Comparison of ENCODE assay signal across 8 cellular contexts in the genomic region with DNA sequence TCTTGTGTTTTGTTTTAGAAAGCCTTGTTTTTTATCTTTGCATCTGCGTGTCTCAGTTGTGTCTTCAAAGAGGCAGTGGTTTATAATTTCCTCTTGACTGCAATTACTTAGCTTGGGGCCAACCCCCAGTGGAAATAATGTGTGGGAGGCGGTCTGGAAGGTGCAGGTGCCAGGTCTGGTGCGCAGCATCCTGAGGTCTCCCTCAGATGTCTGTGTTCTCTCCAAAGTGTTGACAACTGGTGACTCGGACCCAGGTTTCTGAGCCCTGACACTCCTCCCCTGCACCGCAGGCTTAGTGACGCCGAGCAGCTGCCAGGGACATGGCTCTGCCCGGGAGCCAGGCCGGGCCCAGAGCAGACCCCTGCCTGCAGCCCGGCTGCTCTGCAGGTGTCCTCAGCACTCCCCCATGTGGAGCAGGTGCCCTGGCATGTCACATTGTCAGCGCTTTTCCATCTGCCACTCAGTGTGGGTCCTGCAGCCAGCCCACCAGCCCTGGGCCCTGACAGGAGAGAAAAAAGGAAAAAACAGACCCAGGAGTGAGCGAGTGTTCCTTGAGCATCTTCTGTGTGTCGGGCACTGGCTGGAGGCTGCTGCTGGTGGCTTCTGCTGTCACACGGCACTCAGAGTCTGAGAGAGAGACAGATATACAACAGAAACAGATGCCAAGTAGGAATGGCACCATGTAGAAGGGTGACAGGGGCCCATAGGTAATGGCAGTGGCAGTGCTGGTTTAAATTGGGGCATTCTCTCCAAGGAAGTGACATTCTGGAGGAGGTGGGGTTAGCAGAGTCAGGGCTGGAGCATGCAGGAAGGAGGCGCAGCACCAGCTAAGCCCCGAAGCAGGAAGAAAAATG. TPM values are rescaled to one million over a fixed set of nuclear protein-coding genes. Genes with fewer than 3 reads are reported as not detected.
DNase-seq lines count a peak whose midpoint lies in the region; ATAC-seq and TF ChIP-seq lines count a peak whose summit lies in the region.

No MANE protein-coding gene starts in this region.

- peak overlapping the region; percentile 98 for H3K27ac Mint-ChIP-seq in CD4-positive, alpha-beta T cell
- H3K27ac Mint-ChIP-seq in stimulated activated naive CD8-positive, alpha-beta T cell treated with anti-CD3 and anti-CD28 coated beads, Interleukin-15, amount 100 ng/mL, for 72 hours, result peak overlapping the region; percentile 43 to 94

- H3K9me3 ChIP-seq in CD4-positive, alpha-beta T cell (ENCODE audit: control insufficient read depth, low read length), result no peaks in the 10 kb centered on the region
- H3K9me3 ChIP-seq in right atrium auricular region, result no peaks in the 10 kb centered on the region

- no peak overlapping the region for H3K4me3 ChIP-seq in right atrium auricular region

- no peaks in the 10 kb centered on the region for H3K36me3 ChIP-seq in right atrium auricular region

- peak overlapping the region; percentile 94 for H3K27ac ChIP-seq in CD4-positive, alpha-beta T cell (ENCODE audit: low read depth, low read length)
- no peak overlapping the region for H3K27ac ChIP-seq in right atrium auricular region

- ATAC-seq in CD4-positive, alpha-beta T cell (ENCODE audit: poor library complexity), result peak; percentile 81
- peak; percentile 94 for ATAC-seq in stimulated activated naive CD8-positive, alpha-beta T cell treated with anti-CD3 and anti-CD28 coated beads, Interleukin-15, amount 100 ng/mL, for 72 hours
- no peak for ATAC-seq in GM21528 (IDR thresholded peaks at IDR 0.05; ENCODE audit: low FRiP score, unreplicated experiment)

- H3K4me1 Mint-ChIP-seq in CD4-positive, alpha-beta T cell (ENCODE audit: low read depth), result peaks cover 77% of the 10 kb centered on the region
- H3K4me1 Mint-ChIP-seq in stimulated activated naive CD8-positive, alpha-beta T cell treated with anti-CD3 and anti-CD28 coated beads, Interleukin-15, amount 100 ng/mL, for 72 hours, result peaks cover 85% of the 10 kb centered on the region

- H3K4me3 Mint-ChIP-seq in CD4-positive, alpha-beta T cell, result peak overlapping the region; percentile 83
- peak overlapping the region; percentile 78 to 79 for H3K4me3 Mint-ChIP-seq in stimulated activated naive CD8-positive, alpha-beta T cell treated with anti-CD3 and anti-CD28 coated beads, Interleukin-15, amount 100 ng/mL, for 72 hours

- CTCF ChIA-PET in CD4-positive, alpha-beta T cell (lab: Charles Lee), result interaction anchor here (0.9 to 2.4 kb wide), 13 partner anchors 18 to 271 kb away, joined by 3 to 14 read pairs (median 4); no protein-coding TSS in a partner anchor

- peak; percentile 67 to 94 (median 80) for DNase-seq in CD4-positive, alpha-beta T cell
- peak; percentile 39 for DNase-seq in NCI-H2081 treated with DMSO at 0.1 percent for 48 hours (lab: John Stamatoyannopoulos, UW)
- DNase-seq in activated CD8-positive, alpha-beta memory T cell treated with anti-CD3 and anti-CD28 coated beads for 4 hours (ENCODE audit: low read depth in 2 of 2), result peak; percentile 69 to 82
- DNase-seq in left kidney (ENCODE audit: low read depth, low spot score), result peak; percentile 83
- peak; percentile 81 to 87 for DNase-seq in stimulated activated naive CD8-positive, alpha-beta T cell treated with anti-CD3 and anti-CD28 coated beads, Interleukin-15, amount 100 ng/mL, for 72 hours
- DNase-seq in 8988T, result no peak
- no peak for DNase-seq in right atrium auricular region (ENCODE audit: low spot score)

- no peaks in the 10 kb centered on the region for H3K9me3 Mint-ChIP-seq in CD4-positive, alpha-beta T cell
- no peaks in the 10 kb centered on the region for H3K9me3 Mint-ChIP-seq in stimulated activated naive CD8-positive, alpha-beta T cell treated with anti-CD3 and anti-CD28 coated beads, Interleukin-15, amount 100 ng/mL, for 72 hours

- POLR2A ChIA-PET in CD4-positive, alpha-beta T cell (lab: Charles Lee), result interaction anchor here (0.6 to 3.6 kb wide), 45 partner anchors 9 to 848 kb away, joined by 3 to 60 read pairs (median 5); partner anchors contain the start of genes MAN1C1, MTFR1L, RSRP1 and SELENON

- TF ChIP-seq CTCF in CD4-positive, alpha-beta T cell (IDR thresholded peaks at IDR 0.05), result no peak
- no peak for TF ChIP-seq CTCF in right atrium auricular region (IDR thresholded peaks at IDR 0.05)

- intact Hi-C loops in CD4-positive, alpha-beta T cell (cut with DNase I, micrococcal nuclease), result loop anchor here (1.0 to 5.0 kb wide), 6 partner anchors 20 to 152 kb away; no protein-coding TSS in a partner anchor

- H3K4me1 ChIP-seq in right atrium auricular region, result peaks cover 0 to 19% of the 10 kb centered on the region in 2 donors

- H3K27me3 Mint-ChIP-seq in CD4-positive, alpha-beta T cell, result no peaks in the 10 kb centered on the region
- H3K27me3 Mint-ChIP-seq in stimulated activated naive CD8-positive, alpha-beta T cell treated with anti-CD3 and anti-CD28 coated beads, Interleukin-15, amount 100 ng/mL, for 72 hours, result peaks cover 12% of the 10 kb centered on the region

- H3K36me3 Mint-ChIP-seq in CD4-positive, alpha-beta T cell (ENCODE audit: low read depth), result peaks cover 73% of the 10 kb centered on the region

- H3K27me3 ChIP-seq in CD4-positive, alpha-beta T cell (ENCODE audit: control insufficient read depth, insufficient read depth, low read length), result no peaks in the 10 kb centered on the region
- H3K27me3 ChIP-seq in right atrium auricular region, result no peaks in the 10 kb centered on the region

RNA-seq across cellular contexts. Expression of gene SELENON, which starts 24.8 kb away (rescaled TPM):
- total RNA-seq in CD4-positive, alpha-beta T cell, result 10 to 100 TPM; 25.3 to 25.7 TPM
- total RNA-seq in right atrium auricular region, result 10 to 100 TPM; 31.7 to 34.2 TPM

RNA-seq across cellular contexts. Expression of gene MTFR1L, which starts 44.6 kb away (rescaled TPM):
- 10 to 100 TPM; 25.5 to 28.0 TPM for total RNA-seq in CD4-positive, alpha-beta T cell
- total RNA-seq in right atrium auricular region, result 100 to 1,000 TPM; 154 to 303 TPM

Comparison
In these comparisons a context has a peak if more than half of its experiments do, and no peak if none do; other contexts are left out.
1. DNase-seq: peak in CD4-positive, alpha-beta T cell (10 of 10), NCI-H2081 treated with DMSO at 0.1 percent for 48 hours (single experiment), activated CD8-positive, alpha-beta memory T cell treated with anti-CD3 and anti-CD28 coated beads for 4 hours (2 of 2), left kidney (single experiment) and stimulated activated naive CD8-positive, alpha-beta T cell treated with anti-CD3 and anti-CD28 coated beads, Interleukin-15, amount 100 ng/mL, for 72 hours (2 of 2); none in 8988T (single experiment) and right atrium auricular region (single experiment).
2. RNA of gene MTFR1L, which starts 44.6 kb away (total RNA-seq): 154 to 303 TPM in right atrium auricular region; 25.5 to 28.0 TPM in CD4-positive, alpha-beta T cell; every median in the first group is over 4 times any median in the second.